ENCODE assay signal across 18 cellular contexts in the genomic region with DNA sequence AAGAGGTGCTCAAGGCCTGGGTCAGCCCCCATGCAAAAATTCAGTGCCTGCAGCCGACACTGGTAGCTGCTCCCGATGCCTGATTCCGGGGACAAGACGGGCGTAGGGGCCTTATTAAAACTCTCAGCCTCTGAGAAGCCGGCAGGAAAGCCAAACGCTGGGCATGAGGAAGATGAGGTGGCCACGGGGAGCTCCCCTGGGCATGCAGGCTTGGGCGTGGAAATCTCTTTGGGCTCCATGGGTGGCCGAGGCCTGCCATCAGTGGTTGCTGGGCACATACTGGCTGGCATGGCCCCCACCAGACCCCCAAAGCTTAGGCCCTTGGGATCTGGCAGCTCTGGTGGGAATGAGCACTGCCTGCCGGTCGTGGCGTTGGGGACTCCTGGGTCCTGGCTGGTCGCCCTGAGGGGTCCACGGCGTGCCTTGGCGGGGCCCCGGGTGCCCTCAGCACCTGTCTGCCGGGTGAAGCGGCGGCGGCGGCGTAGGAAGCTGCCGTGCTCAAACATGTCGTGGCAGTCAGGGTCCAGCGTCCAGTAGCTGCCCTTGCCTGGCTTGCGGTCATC. TPM values are rescaled to one million over a fixed set of nuclear protein-coding genes. Genes with fewer than 3 reads are reported as not detected.
DNase-seq lines count a peak whose midpoint lies in the region; ATAC-seq, FAIRE-seq and TF ChIP-seq lines count a peak whose summit lies in the region.
"Had no signal": no experiment of that assay in that cellular context is flagged by ENCODE, and none has a peak within 500 bp of the region (broad histone marks: within the 10 kb centered on the region; RNA-seq: fewer than 3 reads in every experiment).

No MANE protein-coding gene starts in this region.

- TF ChIP-seq EP300 in A549 (IDR thresholded peaks at IDR 0.05) = no peak
- no peak for TF ChIP-seq EP300 in stomach (IDR thresholded peaks at IDR 0.05)

- TF ChIP-seq POLR2A in A549 (IDR thresholded peaks at IDR 0.05; ENCODE audit: low read length) (no peak), stomach (IDR thresholded peaks at IDR 0.05) (no peak)

- H3K9me3 ChIP-seq in A549 = no peaks in the 10 kb centered on the region
- no peaks in the 10 kb centered on the region for H3K9me3 ChIP-seq in SJSA1 (replicated peaks)
- no peaks in the 10 kb centered on the region for H3K9me3 ChIP-seq in lower lobe of right lung
- no peaks in the 10 kb centered on the region for H3K9me3 ChIP-seq in stomach
- H3K9me3 ChIP-seq: adrenal gland had no signal

- H3K4me3 ChIP-seq in A549 = no peak overlapping the region
- H3K4me3 ChIP-seq in SJSA1 = peak overlapping the region; percentile 17
- peak overlapping the region; percentile 35 for H3K4me3 ChIP-seq in lower lobe of right lung
- H3K4me3 ChIP-seq in stomach = peak overlapping the region in 3 of 4 donors; percentile 3 to 15 (median 9)

- peaks cover 62% of the 10 kb centered on the region for H3K4me1 ChIP-seq in A549
- peaks cover 68% of the 10 kb centered on the region for H3K4me1 ChIP-seq in SJSA1 (replicated peaks)
- peaks cover 9% of the 10 kb centered on the region for H3K4me1 ChIP-seq in lower lobe of right lung
- H3K4me1 ChIP-seq in stomach = peaks cover 11 to 37% (median 21%) of the 10 kb centered on the region in 4 donors
- H3K4me1 ChIP-seq: adrenal gland had no signal

- ATAC-seq in A549 (no peak), lower lobe of right lung (no peak), HG03457 (IDR thresholded peaks at IDR 0.05; ENCODE audit: unreplicated experiment) (no peak)

- H3K4me2 ChIP-seq in A549 = peak overlapping the region; percentile 71

- no peak for TF ChIP-seq RAD21 in A549 (conservative IDR thresholded peaks at IDR 0.05 in 1 of 2, IDR thresholded peaks at IDR 0.05 in 1 of 2)

- FAIRE-seq in A549 (lab: Jason Lieb, UNC) = no peak
- FAIRE-seq: endometrium had no signal

- intact Hi-C loops in lower lobe of right lung (cut with DNase I) = no loop called here
- intact Hi-C loops in stomach (cut with DNase I; ENCODE audit: low total_unique reads) = no loop called here

- POLR2A ChIA-PET in A549 (lab: Yijun Ruan, JAX) = interaction anchor here (0.9 kb wide), 1 partner anchor 106 kb away, joined by 3 read pairs; a partner anchor contains a TSS

- H3K27ac ChIP-seq in A549 (peak overlapping the region; percentile 85 to 86), SJSA1 (no peak overlapping the region), lower lobe of right lung (peak overlapping the region; percentile 46), stomach (peak overlapping the region in 1 of 5 donors; percentile 30)

- CTCF ChIA-PET in A549 (lab: Yijun Ruan, JAX) = interaction anchor here (0.5 to 14.7 kb wide), 12 partner anchors 8 to 808 kb away, joined by 3 to 145 read pairs (median 4); a partner anchor contains a TSS

- H3K36me3 ChIP-seq in SJSA1 (no peaks in the 10 kb centered on the region; the same call in 1 of the 2 replicates), lower lobe of right lung (no peaks in the 10 kb centered on the region), stomach (no peaks in the 10 kb centered on the region)
- H3K36me3 ChIP-seq: adrenal gland had no signal

- TF ChIP-seq CTCF in A549 (IDR thresholded peaks at IDR 0.05) = no peak
- TF ChIP-seq CTCF in lower lobe of right lung (IDR thresholded peaks at IDR 0.05) = no peak
- no peak for TF ChIP-seq CTCF in stomach (IDR thresholded peaks at IDR 0.05)

- DNase-seq in A549 (ENCODE audit: low read depth in 1 of 2, low spot score in 1 of 2) = no peak
- DNase-seq in SJSA1 (ENCODE audit: low read depth in 1 of 2, low spot score in 2 of 2) = no peak
- no peak for DNase-seq in lower lobe of right lung
- no peak for DNase-seq in stomach
- no peak for DNase-seq in activated CD8-positive, alpha-beta memory T cell treated with anti-CD3 and anti-CD28 coated beads, Interleukin-2, amount 50 U/mL, for 4 hours
- DNase-seq in NCI-H1436 (lab: John Stamatoyannopoulos, UW) = no peak
- DNase-seq in EL = no peak
- DNase-seq: CD4-positive, alpha-beta memory T cell; DMS53; NCI-H2029 treated with DMSO at 0.1 percent for 48 hours; NCI-H446 treated with DMSO at 0.1 percent for 48 hours; stimulated activated CD4-positive, alpha-beta T cell treated with anti-CD3 and anti-CD28 coated beads, Interleukin-4, amount 100 ng/mL, for 1 hour had no signal

- H3K27me3 ChIP-seq in SJSA1 (replicated peaks) (no peaks in the 10 kb centered on the region), lower lobe of right lung (ENCODE audit: low read depth) (no peaks in the 10 kb centered on the region), stomach (peaks cover 0 to 17% (median 4%) of the 10 kb centered on the region in 3 donors)
- H3K27me3 ChIP-seq: adrenal gland had no signal

- 86% methylated on average over 27 of the region's 28 CpGs for WGBS in A549 (ENCODE audit: missing lambda C conversion rate)
- 77 to 89% (median 84%) methylated on average over 18 to 28 of the region's 28 CpGs for WGBS in stomach, 5 donors

TF ChIP-seq in A549, 52 proteins besides CTCF, POLR2A, EP300 and RAD21:
- TF ChIP-seq JUNB (IDR thresholded peaks at IDR 0.05) = no peak
- TF ChIP-seq ZSCAN20 (CRISPR knock-in tag; IDR thresholded peaks at IDR 0.05) = no peak
- TF ChIP-seq HDAC2 (IDR thresholded peaks at IDR 0.05) = no peak
- TF ChIP-seq POLR2AphosphoS2 (conservative IDR thresholded peaks at IDR 0.05; ENCODE audit: low read length) = no peak
- TF ChIP-seq NPAS2 (CRISPR knock-in tag; IDR thresholded peaks at IDR 0.05; ENCODE audit: borderline replicate concordance) = no peak
- TF ChIP-seq NR3C1 (IDR thresholded peaks at IDR 0.05) = no peak
- TF ChIP-seq, protein P1, sequence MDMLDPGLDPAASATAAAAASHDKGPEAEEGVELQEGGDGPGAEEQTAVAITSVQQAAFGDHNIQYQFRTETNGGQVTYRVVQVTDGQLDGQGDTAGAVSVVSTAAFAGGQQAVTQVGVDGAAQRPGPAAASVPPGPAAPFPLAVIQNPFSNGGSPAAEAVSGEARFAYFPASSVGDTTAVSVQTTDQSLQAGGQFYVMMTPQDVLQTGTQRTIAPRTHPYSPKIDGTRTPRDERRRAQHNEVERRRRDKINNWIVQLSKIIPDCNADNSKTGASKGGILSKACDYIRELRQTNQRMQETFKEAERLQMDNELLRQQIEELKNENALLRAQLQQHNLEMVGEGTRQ (IDR thresholded peaks at IDR 0.05) = no peak
- TF ChIP-seq MAFK (IDR thresholded peaks at IDR 0.05; ENCODE audit: partially characterized antibody) = no peak
- no peak for TF ChIP-seq CEBPB (IDR thresholded peaks at IDR 0.05)
TF ChIP-seq in A549: peak in this region for 0.

RNA-seq across cellular contexts. Expression of a gene that starts 0.6 kb away (rescaled TPM):
- polyA plus RNA-seq in A549 (2011; rRNA removed) = 1.0 and 1.5 TPM in 2 replicates
- 1.5 and 3.0 TPM in 2 replicates for polyA plus RNA-seq in A549 (2012; cell fraction: cytosol; rRNA removed)
- 3.0 and 4.0 TPM in 2 replicates for polyA plus RNA-seq in A549 (2012; cell fraction: nucleus; rRNA removed)
- polyA plus RNA-seq in A549 (2017; fragmentation: RNase III; extraction: RNeasy Plus Mini Kit Qiagen cat#74134 plus additional on column Dnase treatment) = 1.9 to 3.7 TPM (median 3.4 TPM) in 3 replicates
- 0.83 and 1.8 TPM in 2 replicates for polyA minus RNA-seq in A549 (2011; rRNA and poly(A)+ RNA removed)
- total RNA-seq in SJSA1 (2014; rRNA removed; shearing (Covaris generic)) = 0.25 and 1.5 TPM in 2 replicates
- 1.1 TPM for total RNA-seq in lower lobe of right lung
- 1 to 10 TPM in 1 of 5 donors, not detected in 4; 1.1 TPM for total RNA-seq in stomach
- under 1 TPM in 2 of 3 donors, not detected in 1; 0.43 to 0.44 TPM for polyA plus RNA-seq in stomach
- total RNA-seq: CD4-positive, alpha-beta memory T cell; SK-MEL-5 had no signal
- polyA plus RNA-seq: AG04450; CD4-positive, alpha-beta memory T cell; IgD-negative memory B cell had no signal

RNA-seq across cellular contexts. Expression of a gene that starts 25.5 kb away (rescaled TPM):
- polyA plus RNA-seq in A549 (2011; rRNA removed) (0.46 and 0.53 TPM in 2 replicates), A549 (2017; fragmentation: RNase III; extraction: RNeasy Plus Mini Kit Qiagen cat#74134 plus additional on column Dnase treatment) (0.70 to 1.3 TPM (median 0.96 TPM) in 3 replicates), stomach (1 to 10 TPM; 2.1 to 4.7 (median 2.9) TPM)
- polyA plus RNA-seq in A549 (2012; cell fraction: cytosol; rRNA removed) = 0.53 and 1.1 TPM in 2 replicates
- polyA plus RNA-seq in A549 (2012; cell fraction: nucleus; rRNA removed) = 0.76 and 1.00 TPM in 2 replicates
- 0.29 TPM in 1 of 2 replicates, not detected in the other for polyA minus RNA-seq in A549 (2011; rRNA and poly(A)+ RNA removed)
- 1.5 and 3.4 TPM in 2 replicates for total RNA-seq in SJSA1 (2014; rRNA removed; shearing (Covaris generic))
- total RNA-seq in lower lobe of right lung (0.80 TPM), stomach (1 to 10 TPM in 1 of 5 donors, under 1 TPM in 1, not detected in 3; 0.45 to 3.9 TPM)
- total RNA-seq: CD4-positive, alpha-beta memory T cell had no signal
- polyA plus RNA-seq: AG04450; CD4-positive, alpha-beta memory T cell; IgD-negative memory B cell had no signal

RNA-seq across cellular contexts. Expression of a gene that starts 25.6 kb away (rescaled TPM):
- 0.06 and 0.08 TPM in 2 replicates for polyA plus RNA-seq in A549 (2011; rRNA removed)
- polyA plus RNA-seq in A549 (2012; cell fraction: cytosol; rRNA removed) = 0.04 TPM in 2 replicates
- 0.02 and 0.16 TPM in 2 replicates for polyA plus RNA-seq in A549 (2012; cell fraction: nucleus; rRNA removed)
- polyA plus RNA-seq in A549 (2017; fragmentation: RNase III; extraction: RNeasy Plus Mini Kit Qiagen cat#74134 plus additional on column Dnase treatment) = 0.04 to 0.24 TPM (median 0.15 TPM) in 3 replicates
- 0.12 and 0.63 TPM in 2 replicates for polyA minus RNA-seq in A549 (2011; rRNA and poly(A)+ RNA removed)
- total RNA-seq in SJSA1 (2014; rRNA removed; shearing (Covaris generic)) = not detected in 2 replicates
- 5.9 TPM for total RNA-seq in lower lobe of right lung
- under 1 TPM in 2 of 5 donors, not detected in 3; 0.18 to 0.43 TPM for total RNA-seq in stomach
- polyA plus RNA-seq in stomach = under 1 TPM in 1 of 3 donors, not detected in 2; 0.15 TPM
- total RNA-seq: CD4-positive, alpha-beta memory T cell; SK-MEL-5 had no signal
- polyA plus RNA-seq: AG04450, IgD-negative memory B cell had no signal

RNA-seq across cellular contexts. Expression of a gene that starts 25.7 kb away (rescaled TPM):
- polyA plus RNA-seq in A549 (2011; rRNA removed) (0.09 and 0.20 TPM in 2 replicates), A549 (2017; fragmentation: RNase III; extraction: RNeasy Plus Mini Kit Qiagen cat#74134 plus additional on column Dnase treatment) (0.36 to 0.63 TPM (median 0.51 TPM) in 3 replicates), stomach (under 1 TPM; 0.19 to 0.43 (median 0.31) TPM)
- polyA plus RNA-seq in A549 (2012; cell fraction: cytosol; rRNA removed) = 0.53 and 0.70 TPM in 2 replicates
- polyA plus RNA-seq in A549 (2012; cell fraction: nucleus; rRNA removed) = 3.9 and 4.1 TPM in 2 replicates
- 0.21 and 0.34 TPM in 2 replicates for polyA minus RNA-seq in A549 (2011; rRNA and poly(A)+ RNA removed)
- 0.82 and 1.0 TPM in 2 replicates for total RNA-seq in SJSA1 (2014; rRNA removed; shearing (Covaris generic))
- total RNA-seq in lower lobe of right lung (not detected), stomach (under 1 TPM in 2 of 5 donors, not detected in 3; 0.37 to 0.45 TPM)
- total RNA-seq: CD4-positive, alpha-beta memory T cell; SK-MEL-5 had no signal
- polyA plus RNA-seq: AG04450; CD4-positive, alpha-beta memory T cell; IgD-negative memory B cell had no signal
